Comparison of ENCODE assay signal across 12 cellular contexts in the genomic region with DNA sequence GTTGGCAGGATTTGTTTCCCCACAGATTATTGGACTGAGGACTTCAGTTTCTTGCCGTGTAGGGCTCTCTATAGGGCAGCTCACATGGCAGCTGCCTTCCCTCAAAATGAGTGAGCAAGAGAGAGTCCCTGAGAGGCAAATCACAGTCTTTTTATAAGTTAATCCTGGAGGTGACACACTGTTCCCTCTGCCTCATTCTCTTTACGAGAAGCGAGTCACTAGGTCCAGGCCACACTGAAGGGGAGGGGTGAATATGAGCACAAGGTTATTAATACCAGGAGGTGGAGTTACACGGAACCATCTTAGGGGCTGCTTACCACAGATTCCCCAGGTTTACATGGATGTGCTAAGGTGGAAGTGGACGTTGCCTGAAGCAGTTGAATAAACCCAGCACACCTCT.
DNase-seq lines count a peak whose midpoint lies in the region; ATAC-seq and TF ChIP-seq lines count a peak whose summit lies in the region.
"Had no signal": no experiment of that assay in that cellular context is flagged by ENCODE, and none has a peak within 500 bp of the region (broad histone marks: within the 10 kb centered on the region; RNA-seq: fewer than 3 reads in every experiment).

No MANE protein-coding gene starts in this region.

- no peaks in the 10 kb centered on the region for H3K27me3 Mint-ChIP-seq in stimulated activated naive CD8-positive, alpha-beta T cell treated with anti-CD3 and anti-CD28 coated beads, Interleukin-15, amount 100 ng/mL, for 72 hours

- intact Hi-C loops in mucosa of descending colon (cut with DNase I, micrococcal nuclease) = no loop called here

- no peaks in the 10 kb centered on the region for H3K9me3 ChIP-seq in mucosa of descending colon

- TF ChIP-seq CTCF in mucosa of descending colon (IDR thresholded peaks at IDR 0.05) = no peak

- no peaks in the 10 kb centered on the region for H3K4me1 Mint-ChIP-seq in stimulated activated naive CD8-positive, alpha-beta T cell treated with anti-CD3 and anti-CD28 coated beads, Interleukin-15, amount 100 ng/mL, for 72 hours

- DNase-seq in stimulated activated naive CD8-positive, alpha-beta T cell treated with anti-CD3 and anti-CD28 coated beads, Interleukin-15, Interleukin-2, amounts not matched to agents 100 U/mL and 50 U/mL, for 24 hours = no peak
- no peak for DNase-seq in stimulated activated naive CD8-positive, alpha-beta T cell treated with anti-CD3 and anti-CD28 coated beads, Interleukin-15, amount 100 ng/mL, for 72 hours
- DNase-seq in dermis blood vessel endothelial cell (peak; percentile 20), mucosa of descending colon (no peak), cerebellum (ENCODE audit: low spot score) (no peak), hepatic stellate cell (ENCODE audit: low spot score) (no peak), ACHN (no peak), SHP77 (lab: John Stamatoyannopoulos, UW) (no peak)
- DNase-seq: activated naive CD4-positive, alpha-beta T cell; AML-193; NCI-H1105 treated with DMSO at 0.1 percent for 48 hours had no signal

- H3K4me1 ChIP-seq in mucosa of descending colon (ENCODE audit: low read depth) = peaks cover 23% of the 10 kb centered on the region

- peak; percentile 75 for ATAC-seq in stimulated activated naive CD8-positive, alpha-beta T cell treated with anti-CD3 and anti-CD28 coated beads, Interleukin-15, Interleukin-2, amounts not matched to agents 100 U/mL and 50 U/mL, for 24 hours
- no peak for ATAC-seq in stimulated activated naive CD8-positive, alpha-beta T cell treated with anti-CD3 and anti-CD28 coated beads, Interleukin-15, amount 100 ng/mL, for 72 hours
- peak; percentile 49 for ATAC-seq in mucosa of descending colon

- in situ Hi-C loops in ACHN (cut with HindIII; ENCODE audit: low pct_ligation_motif_present, low pct_unique_long_range_greater_than_20kb, low sequenced_read_pairs) = no loop called here

- no peak overlapping the region for H3K4me3 Mint-ChIP-seq in stimulated activated naive CD8-positive, alpha-beta T cell treated with anti-CD3 and anti-CD28 coated beads, Interleukin-15, amount 100 ng/mL, for 72 hours

- no peak overlapping the region for H3K27ac Mint-ChIP-seq in stimulated activated naive CD8-positive, alpha-beta T cell treated with anti-CD3 and anti-CD28 coated beads, Interleukin-15, amount 100 ng/mL, for 72 hours

- no peak overlapping the region for H3K4me3 ChIP-seq in mucosa of descending colon
- H3K4me3 ChIP-seq: SK-N-MC had no signal

- H3K9me3 Mint-ChIP-seq in stimulated activated naive CD8-positive, alpha-beta T cell treated with anti-CD3 and anti-CD28 coated beads, Interleukin-15, amount 100 ng/mL, for 72 hours = peaks cover 0 to 5% of the 10 kb centered on the region in 2 donors

- H3K36me3 ChIP-seq in mucosa of descending colon (ENCODE audit: low read depth) = no peaks in the 10 kb centered on the region
